18 cellular contexts compared by ENCODE assay signal in genomic region chr10:5789626-5790025, GRCh38. TPM values are rescaled to one million over a fixed set of nuclear protein-coding genes. Genes with fewer than 3 reads are reported as not detected.
DNase-seq lines count a peak whose midpoint lies in the region; ATAC-seq and TF ChIP-seq lines count a peak whose summit lies in the region.
"Had no signal": no experiment of that assay in that cellular context is flagged by ENCODE, and none has a peak within 500 bp of the region (broad histone marks: within the 10 kb centered on the region; RNA-seq: fewer than 3 reads in every experiment).

No MANE protein-coding gene starts in this region.

- H3K4me1 Mint-ChIP-seq in activated CD4-positive, alpha-beta T cell treated with anti-CD3 and anti-CD28 coated beads, Interleukin-2, amount 10 ng/mL, durations not matched to agents 7 days and 5 days: peaks cover 42% of the 10 kb centered on the region
- H3K4me1 Mint-ChIP-seq in activated naive CD8-positive, alpha-beta T cell (ENCODE audit: low read depth): peaks cover 25% of the 10 kb centered on the region
- H3K4me1 Mint-ChIP-seq in activated naive CD8-positive, alpha-beta T cell treated with anti-CD3 and anti-CD28 coated beads for 36 hours: peaks cover 20% of the 10 kb centered on the region
- H3K4me1 Mint-ChIP-seq in activated T-helper 17 cell treated with anti-CD3 and anti-CD28 coated beads, Interleukin-2, amount 50 U/mL, for 72 hours: peaks cover 4% of the 10 kb centered on the region
- peaks cover 10 to 14% of the 10 kb centered on the region in 2 donors for H3K4me1 Mint-ChIP-seq in natural killer cell treated with Interleukin-12 subunit alpha and Interleukin-12 subunit beta and Interleukin-15 and Interleukin-18, amount 100 ng/mL, for 72 hours (ENCODE audit: low read depth in 2 of 2)
- H3K4me1 Mint-ChIP-seq in nephron progenitor cell: no peaks in the 10 kb centered on the region
- H3K4me1 Mint-ChIP-seq: CD14-positive monocyte had no signal

- H3K36me3 Mint-ChIP-seq in activated CD4-positive, alpha-beta T cell treated with anti-CD3 and anti-CD28 coated beads, Interleukin-2, amount 10 ng/mL, durations not matched to agents 7 days and 5 days (ENCODE audit: low read depth): peaks cover 75% of the 10 kb centered on the region
- peaks cover 25% of the 10 kb centered on the region for H3K36me3 Mint-ChIP-seq in activated naive CD8-positive, alpha-beta T cell
- H3K36me3 Mint-ChIP-seq in activated naive CD8-positive, alpha-beta T cell treated with anti-CD3 and anti-CD28 coated beads for 36 hours: peaks cover 55% of the 10 kb centered on the region
- peaks cover 100% of the 10 kb centered on the region for H3K36me3 Mint-ChIP-seq in activated T-helper 17 cell treated with anti-CD3 and anti-CD28 coated beads, Interleukin-2, amount 50 U/mL, for 72 hours (ENCODE audit: low read depth)
- peaks cover 31% of the 10 kb centered on the region for H3K36me3 Mint-ChIP-seq in natural killer cell treated with Interleukin-12 subunit alpha and Interleukin-12 subunit beta and Interleukin-15 and Interleukin-18, amount 100 ng/mL, for 72 hours
- peaks cover 86% of the 10 kb centered on the region for H3K36me3 Mint-ChIP-seq in nephron progenitor cell (ENCODE audit: low read depth)

- peaks cover 1% of the 10 kb centered on the region for H3K9me3 Mint-ChIP-seq in activated CD4-positive, alpha-beta T cell treated with anti-CD3 and anti-CD28 coated beads, Interleukin-2, amount 10 ng/mL, durations not matched to agents 7 days and 5 days
- H3K9me3 Mint-ChIP-seq in activated naive CD8-positive, alpha-beta T cell (ENCODE audit: low read depth): no peaks in the 10 kb centered on the region
- H3K9me3 Mint-ChIP-seq in activated naive CD8-positive, alpha-beta T cell treated with anti-CD3 and anti-CD28 coated beads for 36 hours: peaks cover 4% of the 10 kb centered on the region
- no peaks in the 10 kb centered on the region for H3K9me3 Mint-ChIP-seq in activated T-helper 17 cell treated with anti-CD3 and anti-CD28 coated beads, Interleukin-2, amount 50 U/mL, for 72 hours
- H3K9me3 Mint-ChIP-seq in natural killer cell treated with Interleukin-12 subunit alpha and Interleukin-12 subunit beta and Interleukin-15 and Interleukin-18, amount 100 ng/mL, for 72 hours: no peaks in the 10 kb centered on the region
- H3K9me3 Mint-ChIP-seq in nephron progenitor cell: peaks cover 1% of the 10 kb centered on the region
- H3K9me3 Mint-ChIP-seq: CD14-positive monocyte had no signal

- H3K27ac Mint-ChIP-seq in activated CD4-positive, alpha-beta T cell treated with anti-CD3 and anti-CD28 coated beads, Interleukin-2, amount 10 ng/mL, durations not matched to agents 7 days and 5 days: peak overlapping the region; percentile 72
- H3K27ac Mint-ChIP-seq in activated naive CD8-positive, alpha-beta T cell: peak overlapping the region; percentile 18
- no peak overlapping the region for H3K27ac Mint-ChIP-seq in activated naive CD8-positive, alpha-beta T cell treated with anti-CD3 and anti-CD28 coated beads for 36 hours
- H3K27ac Mint-ChIP-seq in activated T-helper 17 cell treated with anti-CD3 and anti-CD28 coated beads, Interleukin-2, amount 50 U/mL, for 72 hours: peak overlapping the region; percentile 58
- H3K27ac Mint-ChIP-seq in natural killer cell treated with Interleukin-12 subunit alpha and Interleukin-12 subunit beta and Interleukin-15 and Interleukin-18, amount 100 ng/mL, for 72 hours: peak overlapping the region; percentile 8 to 58
- H3K27ac Mint-ChIP-seq in nephron progenitor cell: no peak overlapping the region
- H3K27ac Mint-ChIP-seq: B cell had no signal

- CTCF ChIA-PET in activated CD4-positive, alpha-beta T cell treated with anti-CD3 and anti-CD28 coated beads, Interleukin-2, amount 10 ng/mL, durations not matched to agents 7 days and 5 days (lab: Charles Lee): interaction anchor here (0.6 to 1.4 kb wide), 2 partner anchors 13 to 209 kb away, joined by 3 to 4 read pairs; no protein-coding TSS in a partner anchor

- DNase-seq in activated CD4-positive, alpha-beta T cell treated with anti-CD3 and anti-CD28 coated beads, Interleukin-2, amount 10 ng/mL, durations not matched to agents 7 days and 5 days: no peak
- no peak for DNase-seq in activated CD4-positive, alpha-beta T cell treated with anti-CD3 and anti-CD28 coated beads for 1 hour
- no peak for DNase-seq in activated naive CD8-positive, alpha-beta T cell treated with anti-CD3 and anti-CD28 coated beads for 36 hours
- no peak for DNase-seq in natural killer cell treated with Interleukin-12 subunit alpha and Interleukin-12 subunit beta and Interleukin-15 and Interleukin-18, amount 100 ng/mL, for 72 hours (ENCODE audit: low spot score)
- no peak for DNase-seq in NCI-H69 (lab: John Stamatoyannopoulos, UW)
- DNase-seq in nephron progenitor cell: no peak
- DNase-seq: COR-L47, DMS79 treated with DMSO at 0.1 percent for 48 hours, Karpas-422, NCI-H1694, NCI-H2081, NCI-H2171, NCI-H524 treated with DMSO at 0.1 percent for 48 hours had no signal

- POLR2A ChIA-PET in activated CD4-positive, alpha-beta T cell treated with anti-CD3 and anti-CD28 coated beads, Interleukin-2, amount 10 ng/mL, durations not matched to agents 7 days and 5 days (lab: Charles Lee): interaction anchor here (0.5 kb wide), 1 partner anchor 11 kb away, joined by 3 read pairs; no protein-coding TSS in a partner anchor

- no peak for ATAC-seq in activated T-helper 17 cell treated with anti-CD3 and anti-CD28 coated beads, Interleukin-2, amount 50 U/mL, for 72 hours (replicated peaks)
- no peak for ATAC-seq in natural killer cell treated with Interleukin-12 subunit alpha and Interleukin-12 subunit beta and Interleukin-15 and Interleukin-18, amount 100 ng/mL, for 72 hours
- ATAC-seq: Right ventricle myocardium inferior had no signal

- no peak overlapping the region for H3K4me3 Mint-ChIP-seq in activated CD4-positive, alpha-beta T cell treated with anti-CD3 and anti-CD28 coated beads, Interleukin-2, amount 10 ng/mL, durations not matched to agents 7 days and 5 days
- no peak overlapping the region for H3K4me3 Mint-ChIP-seq in activated naive CD8-positive, alpha-beta T cell
- H3K4me3 Mint-ChIP-seq in activated naive CD8-positive, alpha-beta T cell treated with anti-CD3 and anti-CD28 coated beads for 36 hours: no peak overlapping the region
- no peak overlapping the region for H3K4me3 Mint-ChIP-seq in activated T-helper 17 cell treated with anti-CD3 and anti-CD28 coated beads, Interleukin-2, amount 50 U/mL, for 72 hours
- H3K4me3 Mint-ChIP-seq in natural killer cell treated with Interleukin-12 subunit alpha and Interleukin-12 subunit beta and Interleukin-15 and Interleukin-18, amount 100 ng/mL, for 72 hours: no peak overlapping the region
- H3K4me3 Mint-ChIP-seq in nephron progenitor cell: no peak overlapping the region
- H3K4me3 Mint-ChIP-seq: B cell, CD14-positive monocyte had no signal

- TF ChIP-seq CTCF in nephron progenitor cell (IDR thresholded peaks at IDR 0.05): no peak

- no peaks in the 10 kb centered on the region for H3K27me3 Mint-ChIP-seq in activated CD4-positive, alpha-beta T cell treated with anti-CD3 and anti-CD28 coated beads, Interleukin-2, amount 10 ng/mL, durations not matched to agents 7 days and 5 days
- H3K27me3 Mint-ChIP-seq in activated naive CD8-positive, alpha-beta T cell: no peaks in the 10 kb centered on the region
- no peaks in the 10 kb centered on the region for H3K27me3 Mint-ChIP-seq in activated naive CD8-positive, alpha-beta T cell treated with anti-CD3 and anti-CD28 coated beads for 36 hours
- no peaks in the 10 kb centered on the region for H3K27me3 Mint-ChIP-seq in activated T-helper 17 cell treated with anti-CD3 and anti-CD28 coated beads, Interleukin-2, amount 50 U/mL, for 72 hours
- H3K27me3 Mint-ChIP-seq in natural killer cell treated with Interleukin-12 subunit alpha and Interleukin-12 subunit beta and Interleukin-15 and Interleukin-18, amount 100 ng/mL, for 72 hours: no peaks in the 10 kb centered on the region
- peaks cover 2% of the 10 kb centered on the region for H3K27me3 Mint-ChIP-seq in nephron progenitor cell (ENCODE audit: low read depth, poor library complexity)
- H3K27me3 Mint-ChIP-seq: B cell had no signal

RNA-seq across cellular contexts. Expression of gene GDI2, which starts 23.6 kb away (rescaled TPM):
- 100 to 1,000 TPM; 219 to 242 TPM for total RNA-seq in activated CD4-positive, alpha-beta T cell treated with anti-CD3 and anti-CD28 coated beads, Interleukin-2, amount 10 ng/mL, durations not matched to agents 7 days and 5 days
- total RNA-seq in activated naive CD8-positive, alpha-beta T cell treated with anti-CD3 and anti-CD28 coated beads for 36 hours: 100 to 1,000 TPM; 335 to 339 TPM
- 100 to 1,000 TPM; 190 to 266 TPM for total RNA-seq in activated T-helper 17 cell treated with anti-CD3 and anti-CD28 coated beads, Interleukin-2, amount 50 U/mL, for 72 hours
- total RNA-seq in natural killer cell treated with Interleukin-12 subunit alpha and Interleukin-12 subunit beta and Interleukin-15 and Interleukin-18, amount 100 ng/mL, for 72 hours: 100 to 1,000 TPM; 214 to 225 TPM

Comparison
In these comparisons a context has a peak if more than half of its experiments do, and no peak if none do; other contexts are left out.
1. H3K27ac Mint-ChIP-seq: peak in activated CD4-positive, alpha-beta T cell treated with anti-CD3 and anti-CD28 coated beads, Interleukin-2, amount 10 ng/mL, durations not matched to agents 7 days and 5 days (single experiment), activated naive CD8-positive, alpha-beta T cell (single experiment), activated T-helper 17 cell treated with anti-CD3 and anti-CD28 coated beads, Interleukin-2, amount 50 U/mL, for 72 hours (single experiment) and natural killer cell treated with Interleukin-12 subunit alpha and Interleukin-12 subunit beta and Interleukin-15 and Interleukin-18, amount 100 ng/mL, for 72 hours (2 of 2); none in activated naive CD8-positive, alpha-beta T cell treated with anti-CD3 and anti-CD28 coated beads for 36 hours (single experiment) and nephron progenitor cell (single experiment).